15 cellular contexts compared by ENCODE assay signal in genomic region chr16:67919618-67920210, GRCh38. TPM values are rescaled to one million over a fixed set of nuclear protein-coding genes. Genes with fewer than 3 reads are reported as not detected.
A peak's percentile ranks its signal among the peaks of the same experiment; 100 is the strongest.
DNase-seq lines count a peak whose midpoint lies in the region; ATAC-seq and TF ChIP-seq lines count a peak whose summit lies in the region.
"Had no signal": no experiment of that assay in that cellular context is flagged by ENCODE, and none has a peak within 500 bp of the region (broad histone marks: within the 10 kb centered on the region; RNA-seq: fewer than 3 reads in every experiment).

No MANE protein-coding gene starts in this region.

- H2AK9ac ChIP-seq in IMR-90 (replicated peaks; ENCODE audit: low read depth, low read length, poor library complexity): no peak overlapping the region

- H3K9me3 ChIP-seq in IMR-90 (ENCODE audit: control insufficient read depth, insufficient read depth, low read length) (no peaks in the 10 kb centered on the region), thyroid gland (no peaks in the 10 kb centered on the region), MG63 (no peaks in the 10 kb centered on the region)
- H3K9me3 ChIP-seq: colonic mucosa, sigmoid colon had no signal

- no peak overlapping the region for H2AK5ac ChIP-seq in IMR-90 (ENCODE audit: low read depth, low read length)

- CTCF ChIA-PET in IMR-90 (lab: Yijun Ruan, JAX): no interaction called here

- no peak overlapping the region for H3K23ac ChIP-seq in IMR-90 (ENCODE audit: low read depth, low read length)

- BruUV-seq in IMR-90 (replicated peaks; lab: Mats Ljungman, UMichigan): no TSS peak

- H3K4ac ChIP-seq in IMR-90 (ENCODE audit: low read depth, low read length): no peak overlapping the region

- H2AFZ ChIP-seq in IMR-90 (replicated peaks; ENCODE audit: low read length, poor library complexity): no peak overlapping the region

- peaks cover 14 to 87% of the 10 kb centered on the region in 2 experiments for H3K79me1 ChIP-seq in IMR-90 (ENCODE audit: low read depth in 1 of 2, low read length in 2 of 2)

- TF ChIP-seq CTCF in IMR-90 (conservative IDR thresholded peaks at IDR 0.05; ENCODE audit: low read depth, low read length) (0 out of 2 replicates have a peak, but pooled peaks have one; percentile 11), chondrocyte (IDR thresholded peaks at IDR 0.05) (peak; percentile 19), thyroid gland (IDR thresholded peaks at IDR 0.05) (no peak)

- no peak overlapping the region for H4K91ac ChIP-seq in IMR-90 (ENCODE audit: insufficient read depth, low read depth, low read length)

- H3K4me1 ChIP-seq in IMR-90 (ENCODE audit: control insufficient read depth, insufficient read depth, low read length): peaks cover 23% of the 10 kb centered on the region
- peaks cover 44 to 81% of the 10 kb centered on the region in 2 donors for H3K4me1 ChIP-seq in thyroid gland
- H3K4me1 ChIP-seq: colonic mucosa had no signal

- H3K27me3 Mint-ChIP-seq in stimulated activated naive CD8-positive, alpha-beta T cell treated with anti-CD3 and anti-CD28 coated beads, Interleukin-15, amount 100 ng/mL, for 72 hours: no peaks in the 10 kb centered on the region
- H3K27me3 Mint-ChIP-seq in chondrocyte (ENCODE audit: low read depth): no peaks in the 10 kb centered on the region
- H3K27me3 Mint-ChIP-seq: naive thymus-derived CD8-positive, alpha-beta T cell had no signal

- H3K4me2 ChIP-seq in IMR-90 (ENCODE audit: low read depth, low read length): no peak overlapping the region

- POLR2A ChIA-PET in IMR-90 (lab: Charles Lee; ENCODE audit: unreplicated experiment): interaction anchor here (0.6 kb wide), 1 partner anchor 360 kb away, joined by 3 read pairs; no protein-coding TSS in a partner anchor

- DNase-seq in stimulated activated naive CD8-positive, alpha-beta T cell treated with anti-CD3 and anti-CD28 coated beads, Interleukin-15, amount 100 ng/mL, for 72 hours: no peak
- DNase-seq in stimulated activated naive CD8-positive, alpha-beta T cell treated with anti-CD3 and anti-CD28 coated beads, Interleukin-15, Interleukin-2, amounts not matched to agents 100 U/mL and 50 U/mL, for 24 hours: no peak
- DNase-seq in IMR-90: no peak
- DNase-seq in chondrocyte (ENCODE audit: low spot score): no peak
- DNase-seq in thyroid gland: no peak
- no peak for DNase-seq in MG63
- DNase-seq: colonic mucosa; GOT3; NCI-H2081 treated with DMSO at 0.1 percent for 48 hours; sigmoid colon; stimulated activated naive CD4-positive, alpha-beta T cell treated with Interleukin-2 at 50 U/mL for 16 hours had no signal

- H4K8ac ChIP-seq in IMR-90 (ENCODE audit: low read depth in 2 of 2, low read length in 2 of 2): no peak overlapping the region

- TF ChIP-seq RAD21 in IMR-90 (IDR thresholded peaks at IDR 0.05; ENCODE audit: low read length): no peak

- H3K4me3 Mint-ChIP-seq in stimulated activated naive CD8-positive, alpha-beta T cell treated with anti-CD3 and anti-CD28 coated beads, Interleukin-15, amount 100 ng/mL, for 72 hours: no peak overlapping the region
- no peak overlapping the region for H3K4me3 Mint-ChIP-seq in chondrocyte (ENCODE audit: unreplicated experiment)
- H3K4me3 Mint-ChIP-seq: naive thymus-derived CD8-positive, alpha-beta T cell had no signal

- H3K4me3 ChIP-seq in IMR-90 (ENCODE audit: insufficient read depth, low read depth, low read length) (no peak overlapping the region), thyroid gland (replicated peaks in 1 of 3) (no peak overlapping the region), MG63 (no peak overlapping the region)
- H3K4me3 ChIP-seq: colonic mucosa, sigmoid colon had no signal

- intact Hi-C loops in IMR-90 (cut with micrococcal nuclease): no loop called here
- intact Hi-C loops in thyroid gland (cut with DNase I): no loop called here

- dilution Hi-C loops in IMR-90 (cut with HindIII; ENCODE audit: low sequenced_read_pairs, unreplicated experiment): no loop called here

- H2BK120ac ChIP-seq in IMR-90 (ENCODE audit: low read depth, low read length): no peak overlapping the region

- peaks cover 72% of the 10 kb centered on the region for H3K4me1 Mint-ChIP-seq in stimulated activated naive CD8-positive, alpha-beta T cell treated with anti-CD3 and anti-CD28 coated beads, Interleukin-15, amount 100 ng/mL, for 72 hours
- peaks cover 39% of the 10 kb centered on the region for H3K4me1 Mint-ChIP-seq in chondrocyte (ENCODE audit: low read depth)

- no peak overlapping the region for H3K18ac ChIP-seq in IMR-90 (ENCODE audit: low read depth, low read length)

- H2BK20ac ChIP-seq in IMR-90 (ENCODE audit: low read depth, low read length): no peak overlapping the region

- H2BK5ac ChIP-seq in IMR-90 (ENCODE audit: low read depth, low read length, poor library complexity, severe bottlenecking): no peak overlapping the region

- peaks cover 75% of the 10 kb centered on the region for H4K20me1 ChIP-seq in IMR-90 (ENCODE audit: insufficient read depth, low read length)

- peak overlapping the region; percentile 22 to 63 for H3K27ac Mint-ChIP-seq in stimulated activated naive CD8-positive, alpha-beta T cell treated with anti-CD3 and anti-CD28 coated beads, Interleukin-15, amount 100 ng/mL, for 72 hours
- H3K27ac Mint-ChIP-seq in chondrocyte (ENCODE audit: unreplicated experiment): no peak overlapping the region

- in situ Hi-C loops in IMR-90 (cut with MboI; ENCODE audit: low sequenced_read_pairs): no loop called here

- TF ChIP-seq POLR2A in IMR-90 (IDR thresholded peaks at IDR 0.05; ENCODE audit: low read depth, low read length) (no peak), thyroid gland (IDR thresholded peaks at IDR 0.05) (no peak)

- H3K9me3 Mint-ChIP-seq in stimulated activated naive CD8-positive, alpha-beta T cell treated with anti-CD3 and anti-CD28 coated beads, Interleukin-15, amount 100 ng/mL, for 72 hours: no peaks in the 10 kb centered on the region
- no peaks in the 10 kb centered on the region for H3K9me3 Mint-ChIP-seq in chondrocyte (ENCODE audit: low read depth)
- H3K9me3 Mint-ChIP-seq: naive thymus-derived CD8-positive, alpha-beta T cell had no signal

- H3K14ac ChIP-seq in IMR-90 (replicated peaks; ENCODE audit: low read depth, low read length): no peak overlapping the region

- H3K9ac ChIP-seq in IMR-90 (ENCODE audit: low read depth, low read length): no peak overlapping the region

- no peaks in the 10 kb centered on the region for H3K27me3 ChIP-seq in IMR-90 (ENCODE audit: control insufficient read depth, insufficient read depth, low read length)
- no peaks in the 10 kb centered on the region for H3K27me3 ChIP-seq in thyroid gland
- H3K27me3 ChIP-seq in MG63: no peaks in the 10 kb centered on the region
- H3K27me3 ChIP-seq: colonic mucosa, sigmoid colon had no signal

- H2BK15ac ChIP-seq in IMR-90 (ENCODE audit: low read depth, low read length): no peak overlapping the region

- H3K56ac ChIP-seq in IMR-90 (ENCODE audit: extremely low read depth, insufficient read depth, low read length): no peak overlapping the region

- H3K36me3 Mint-ChIP-seq in chondrocyte (ENCODE audit: low read depth): peaks cover 1% of the 10 kb centered on the region

- H3K36me3 ChIP-seq in IMR-90 (ENCODE audit: control insufficient read depth, insufficient read depth, low read length): peaks cover 21% of the 10 kb centered on the region
- no peaks in the 10 kb centered on the region for H3K36me3 ChIP-seq in thyroid gland
- no peaks in the 10 kb centered on the region; the same call in 1 of the 2 replicates for H3K36me3 ChIP-seq in MG63
- H3K36me3 ChIP-seq: colonic mucosa had no signal

- ATAC-seq in stimulated activated naive CD8-positive, alpha-beta T cell treated with anti-CD3 and anti-CD28 coated beads, Interleukin-15, amount 100 ng/mL, for 72 hours: no peak
- ATAC-seq in stimulated activated naive CD8-positive, alpha-beta T cell treated with anti-CD3 and anti-CD28 coated beads, Interleukin-15, Interleukin-2, amounts not matched to agents 100 U/mL and 50 U/mL, for 24 hours: no peak
- ATAC-seq in IMR-90 (ENCODE audit: low read depth): no peak
- ATAC-seq in GM18511 (IDR thresholded peaks at IDR 0.05; ENCODE audit: unreplicated experiment): no peak
- ATAC-seq in HG03139 (IDR thresholded peaks at IDR 0.05; ENCODE audit: unreplicated experiment): no peak
- ATAC-seq: naive thymus-derived CD8-positive, alpha-beta T cell had no signal

- H3K9me1 ChIP-seq in IMR-90 (ENCODE audit: insufficient read depth, low read length): peaks cover 34% of the 10 kb centered on the region

- H3K27ac ChIP-seq in IMR-90 (ENCODE audit: insufficient read depth, low read length): no peak overlapping the region
- H3K27ac ChIP-seq in thyroid gland: peak overlapping the region in 2 of 3 donors; percentile 15 to 72
- H3K27ac ChIP-seq: C4-2B, colonic mucosa had no signal

- 93% methylated on average over 3 of the region's 6 CpGs; no CpG with 5 or more reads in 1 of the 2 experiments for WGBS in IMR-90 (ENCODE audit: extremely low coverage in 2 of 2, insufficient read length in 1 of 2), 2 experiments
- 90% methylated on average over 6 of the region's 6 CpGs for WGBS in thyroid gland, 2 donors

- H4K5ac ChIP-seq in IMR-90 (ENCODE audit: low read depth, low read length): no peak overlapping the region

RNA-seq across cellular contexts. Expression of gene CTRL, which starts 11.9 kb away (rescaled TPM):
- total RNA-seq in IMR-90 (2012; rRNA removed): 0.18 and 0.28 TPM in 2 replicates
- 0.89 and 1.1 TPM in 2 replicates for polyA plus RNA-seq in IMR-90 (2012; rRNA removed)
- polyA plus RNA-seq in IMR-90 (2012; cell fraction: cytosol; rRNA removed): 0.49 and 1.1 TPM in 2 replicates
- polyA plus RNA-seq in IMR-90 (2012; cell fraction: nucleus; rRNA removed; ENCODE audit: low replicate concordance): 5.0 and 13.4 TPM in 2 replicates
- total RNA-seq in chondrocyte: not detected in 3 replicates
- total RNA-seq in thyroid gland: under 1 TPM in 2 of 4 donors, not detected in 2; 0.34 to 0.94 TPM
- total RNA-seq in MG63 (2014; rRNA removed; shearing (Covaris generic); ENCODE audit: low replicate concordance): 0.72 and 1.9 TPM in 2 replicates

RNA-seq across cellular contexts. Expression of gene PSMB10, which starts 16.9 kb away (rescaled TPM):
- total RNA-seq in IMR-90 (2012; rRNA removed) (25.6 and 28.7 TPM in 2 replicates), chondrocyte (30.1 to 43.2 TPM (median 33.9 TPM) in 3 replicates), thyroid gland (10 to 100 TPM; 22.9 to 39.7 (median 32.5) TPM)
- polyA plus RNA-seq in IMR-90 (2012; rRNA removed): 36.7 and 50.5 TPM in 2 replicates
- polyA plus RNA-seq in IMR-90 (2012; cell fraction: cytosol; rRNA removed): 69.8 and 71.1 TPM in 2 replicates
- polyA plus RNA-seq in IMR-90 (2012; cell fraction: nucleus; rRNA removed; ENCODE audit: low replicate concordance): 27.2 and 55.0 TPM in 2 replicates
- 8.8 and 12.7 TPM in 2 replicates for total RNA-seq in MG63 (2014; rRNA removed; shearing (Covaris generic); ENCODE audit: low replicate concordance)

RNA-seq across cellular contexts. Expression of gene LCAT, which starts 24.2 kb away (rescaled TPM):
- total RNA-seq in IMR-90 (2012; rRNA removed) (1.4 and 1.7 TPM in 2 replicates), chondrocyte (35.8 to 43.1 TPM (median 38.2 TPM) in 3 replicates), thyroid gland (10 to 100 TPM in 3 of 4 donors, 1 to 10 TPM in 1; 9.9 to 16.4 (median 13.4) TPM)
- 18.8 and 22.5 TPM in 2 replicates for polyA plus RNA-seq in IMR-90 (2012; rRNA removed)
- polyA plus RNA-seq in IMR-90 (2012; cell fraction: cytosol; rRNA removed): 6.5 and 10.4 TPM in 2 replicates
- polyA plus RNA-seq in IMR-90 (2012; cell fraction: nucleus; rRNA removed; ENCODE audit: low replicate concordance): 143 and 421 TPM in 2 replicates
- total RNA-seq in MG63 (2014; rRNA removed; shearing (Covaris generic); ENCODE audit: low replicate concordance): 0.16 TPM in 1 of 2 replicates, not detected in the other

RNA-seq across cellular contexts. Expression of gene PSKH1, which starts 26.7 kb away (rescaled TPM):
- total RNA-seq in IMR-90 (2012; rRNA removed) (10.3 and 11.5 TPM in 2 replicates), chondrocyte (33.1 to 38.9 TPM (median 35.9 TPM) in 3 replicates), thyroid gland (10 to 100 TPM; 20.3 to 35.7 (median 28.8) TPM)
- 26.5 and 26.7 TPM in 2 replicates for polyA plus RNA-seq in IMR-90 (2012; rRNA removed)
- polyA plus RNA-seq in IMR-90 (2012; cell fraction: cytosol; rRNA removed): 14.3 and 32.1 TPM in 2 replicates
- 18.0 and 37.0 TPM in 2 replicates for polyA plus RNA-seq in IMR-90 (2012; cell fraction: nucleus; rRNA removed; ENCODE audit: low replicate concordance)
- total RNA-seq in MG63 (2014; rRNA removed; shearing (Covaris generic); ENCODE audit: low replicate concordance): 3.1 and 13.8 TPM in 2 replicates

RNA-seq across cellular contexts. Expression of gene NRN1L, which starts 35.0 kb away (rescaled TPM):
- total RNA-seq in IMR-90 (2012; rRNA removed) (not detected in 2 replicates), chondrocyte (0.57 TPM in 1 of 3 replicates, not detected in the others), thyroid gland (1 to 10 TPM in 1 of 4 donors, not detected in 3; 2.0 TPM)
- 0.27 and 0.32 TPM in 2 replicates for polyA plus RNA-seq in IMR-90 (2012; rRNA removed)
- 0.09 and 0.14 TPM in 2 replicates for polyA plus RNA-seq in IMR-90 (2012; cell fraction: cytosol; rRNA removed)
- 3.2 and 5.5 TPM in 2 replicates for polyA plus RNA-seq in IMR-90 (2012; cell fraction: nucleus; rRNA removed; ENCODE audit: low replicate concordance)
- not detected in 2 replicates for total RNA-seq in MG63 (2014; rRNA removed; shearing (Covaris generic); ENCODE audit: low replicate concordance)
- total RNA-seq: sigmoid colon had no signal
- polyA plus RNA-seq: naive thymus-derived CD8-positive, alpha-beta T cell had no signal

Comparison
In these comparisons a context has a peak if more than half of its experiments do, and no peak if none do; other contexts are left out.
1. CTCF ChIP-seq: peak in IMR-90 (single experiment) and chondrocyte (single experiment); none in thyroid gland (0 of 6).